In the genomic region with DNA sequence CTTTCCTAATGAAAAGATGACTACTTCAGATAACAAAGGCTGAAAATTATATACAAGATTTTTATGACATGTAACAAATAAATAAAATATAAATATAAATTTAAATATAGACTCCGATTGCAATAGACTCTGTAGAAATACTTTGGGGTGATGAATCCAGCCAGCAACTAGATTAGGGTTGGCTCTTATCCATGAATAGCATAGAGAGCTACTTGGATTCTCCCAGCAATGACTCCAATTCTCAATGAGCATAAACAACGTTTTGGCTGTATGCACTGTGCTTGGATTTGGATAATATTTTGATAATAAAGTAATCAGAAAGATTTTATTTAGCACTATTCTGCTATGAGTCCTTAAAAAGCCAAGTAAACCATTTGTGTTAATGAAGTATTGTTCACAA, we compare ENCODE assay signal across 1 cellular context.
TF ChIP-seq lines count a peak whose summit lies in the region.

No MANE protein-coding gene starts in this region.

TF ChIP-seq in SK-N-SH treated with all-trans-retinoic acid at 6 μM for 48 hours, 23 proteins besides CTCF, POLR2A, EP300 and RAD21 (continued from another document):
- TF ChIP-seq POU6F1 (CRISPR knock-in tag; IDR thresholded peaks at IDR 0.05; ENCODE audit: borderline replicate concordance, low read depth), result no peak
